ENCODE assay signal across 4 cellular contexts in the genomic region with DNA sequence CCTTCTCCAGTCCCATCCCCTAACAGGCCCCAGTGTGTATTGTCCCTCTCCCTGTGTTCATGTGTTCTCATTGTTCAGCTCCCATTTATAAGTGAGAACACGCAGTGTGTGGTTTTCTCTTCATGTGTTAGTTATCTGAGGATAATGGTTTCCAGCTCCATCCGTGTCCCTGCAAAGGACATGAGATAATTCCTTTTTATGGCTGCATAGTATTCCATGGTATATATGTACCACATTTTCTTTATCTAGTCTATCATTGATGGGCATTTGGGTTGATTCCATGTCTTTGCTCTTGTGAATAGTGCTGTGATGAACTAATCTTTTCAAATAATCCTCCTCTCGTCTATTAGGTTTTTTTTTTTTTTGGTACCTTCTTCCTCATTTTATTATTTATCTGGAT. TPM values are rescaled to one million over a fixed set of nuclear protein-coding genes. Genes with fewer than 3 reads are reported as not detected.
DNase-seq lines count a peak whose midpoint lies in the region; ATAC-seq, FAIRE-seq and TF ChIP-seq lines count a peak whose summit lies in the region.
"Not testable (repeated sequence)": the region's sequence is repeated elsewhere in the genome, so short reads cannot be mapped to it uniquely, and the experiment has no call there.
"Had no signal": no experiment of that assay in that cellular context is flagged by ENCODE, and none has a peak within 500 bp of the region (broad histone marks: within the 10 kb centered on the region; RNA-seq: fewer than 3 reads in every experiment).

No MANE protein-coding gene starts in this region.

- not testable (repeated sequence) for H3K27me3 ChIP-seq in K562 (ENCODE audit: control insufficient read depth in 2 of 2, insufficient read depth in 2 of 2, low read length in 2 of 2)

- not testable (repeated sequence) for H2AFZ ChIP-seq in K562 (ENCODE audit: low read depth, low read length)

- CTCF ChIA-PET in HEK293 (lab: Yijun Ruan, JAX); K562 (lab: Yijun Ruan, JAX; ENCODE audit: low intra/inter-chr PET ratio): not testable (repeated sequence)

- FAIRE-seq in K562 (lab: Jason Lieb, UNC) = not testable (repeated sequence)

- intact Hi-C loops in K562 (cut with micrococcal nuclease) = not testable (repeated sequence)

- WGBS in K562 (ENCODE audit: insufficient coverage, low coverage, missing lambda C conversion rate) = 5% methylated on average over 3 of the region's 3 CpGs

- not testable (repeated sequence) for H3K4me3 ChIP-seq in HEK293 (ENCODE audit: low read depth, low read length); K562

- not testable (repeated sequence) for H4K20me1 ChIP-seq in K562 (replicated peaks; ENCODE audit: control insufficient read depth, insufficient read depth, low read length)

- H3K9me1 ChIP-seq in K562 (ENCODE audit: control insufficient read depth, insufficient read depth, low read length) = not testable (repeated sequence)

- TF ChIP-seq CTCF in HEK293 (tag by site-specific recombination; IDR thresholded peaks at IDR 0.05); K562 (IDR thresholded peaks at IDR 0.05 in 2 of 3, conservative IDR thresholded peaks at IDR 0.05 in 1 of 3; ENCODE audit: insufficient read depth in 2 of 3, low read depth in 1 of 3, low read length in 3 of 3): not testable (repeated sequence)

- not testable (repeated sequence) for H3K4me1 ChIP-seq in HEK293 (ENCODE audit: control insufficient read depth, insufficient read depth, low read length); K562 (replicated peaks in 1 of 2; ENCODE audit: control insufficient read depth in 2 of 2, insufficient read depth in 2 of 2, low read length in 2 of 2)

- H3K79me2 ChIP-seq in K562 (ENCODE audit: control insufficient read depth, insufficient read depth, low read length) = not testable (repeated sequence)

- not testable (repeated sequence) for H3K27ac ChIP-seq in HEK293 (ENCODE audit: extremely low read depth, low read depth, low read length); K562 (ENCODE audit: extremely low read depth, low read depth, low read length)

- not testable (repeated sequence) for H3K9ac ChIP-seq in K562 (ENCODE audit: insufficient read depth in 1 of 2, low read depth in 2 of 2, low read length in 2 of 2)

- H3K9me3 ChIP-seq in HEK293 (ENCODE audit: control insufficient read depth, insufficient read depth, low read depth, low read length); K562 (replicated peaks; ENCODE audit: control insufficient read depth, insufficient read depth, low read depth, low read length): not testable (repeated sequence)

- not testable (repeated sequence) for H3K4me2 ChIP-seq in K562 (ENCODE audit: insufficient read depth, low read length)

- in situ Hi-C loops in K562 (cut with MboI) = not testable (repeated sequence)

- not testable (repeated sequence) for DNase-seq in K562 (ENCODE audit: extremely low read depth in 1 of 4, low spot score in 3 of 4)

- BruUV-seq in K562 (replicated peaks; lab: Mats Ljungman, UMichigan) = not testable (repeated sequence)

- TF ChIP-seq RAD21 in K562 (CRISPR knock-in tag; conservative IDR thresholded peaks at IDR 0.05 in 1 of 2, IDR thresholded peaks at IDR 0.05 in 1 of 2) = not testable (repeated sequence)

- ATAC-seq in SK-N-SH treated with all-trans-retinoic acid at 6 μM for 48 hours, K562: not testable (repeated sequence)

- H3K36me3 ChIP-seq in HEK293 (ENCODE audit: control insufficient read depth in 2 of 2, insufficient read depth in 1 of 2, low read length in 2 of 2); K562 (ENCODE audit: control insufficient read depth, insufficient read depth, low read length): not testable (repeated sequence)

- TF ChIP-seq EP300 in K562 (IDR thresholded peaks at IDR 0.05; ENCODE audit: low read length) = not testable (repeated sequence)

- not testable (repeated sequence) for TF ChIP-seq POLR2A in K562 (conservative IDR thresholded peaks at IDR 0.05)

- POLR2A ChIA-PET in HEK293 (lab: Yijun Ruan, JAX); K562 (lab: Yijun Ruan, JAX): not testable (repeated sequence)

TF ChIP-seq in HEK293, 187 proteins besides CTCF, POLR2A, EP300 and RAD21:
- TF ChIP-seq, protein P1, sequence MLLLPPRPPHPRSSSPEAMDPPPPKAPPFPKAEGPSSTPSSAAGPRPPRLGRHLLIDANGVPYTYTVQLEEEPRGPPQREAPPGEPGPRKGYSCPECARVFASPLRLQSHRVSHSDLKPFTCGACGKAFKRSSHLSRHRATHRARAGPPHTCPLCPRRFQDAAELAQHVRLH (tag by site-specific recombination; IDR thresholded peaks at IDR 0.05) = 0 out of 2 replicates have a peak, but pooled peaks have one; percentile 46
- TF ChIP-seq ZNF146 (tag by site-specific recombination; IDR thresholded peaks at IDR 0.05) = peak; percentile 80
TF ChIP-seq in HEK293: peak in this region for 2; not testable (repeated sequence) for 185.

TF ChIP-seq in SK-N-SH treated with all-trans-retinoic acid at 6 μM for 48 hours, 23 proteins besides CTCF, POLR2A, EP300 and RAD21:
- TF ChIP-seq ZNF8 (CRISPR knock-in tag; IDR thresholded peaks at IDR 0.05) = 0 out of 2 replicates have a peak, but pooled peaks have one; percentile 50
TF ChIP-seq in SK-N-SH treated with all-trans-retinoic acid at 6 μM for 48 hours: peak in this region for 1; not testable (repeated sequence) for 22.

TF ChIP-seq in K562, 482 proteins besides CTCF, POLR2A, EP300 and RAD21:
- peak; percentile 43 for TF ChIP-seq ZNF146 (CRISPR knock-in tag; IDR thresholded peaks at IDR 0.05; ENCODE audit: unreplicated experiment)

RNA-seq across cellular contexts. Expression of a gene that starts 25.9 kb away (rescaled TPM):
- total RNA-seq in K562 (2011; cell fraction: chromatin; rRNA removed; ENCODE audit: low replicate concordance) = 1.0 and 1.7 TPM in 2 replicates
- 0.26 and 0.33 TPM in 2 replicates for total RNA-seq in K562 (2011; cell fraction: nucleolus; rRNA removed)
- 0.37 and 0.46 TPM in 2 replicates for total RNA-seq in K562 (2011; cell fraction: nucleoplasm; rRNA removed)
- 0.08 and 0.32 TPM in 2 replicates for total RNA-seq in K562 (2014; rRNA removed)
- total RNA-seq in K562 (2014; rRNA removed; fragmentation: Illumina TruSeq; extraction: Trizol) = 0.19 and 0.25 TPM in 2 replicates
- 0.15 and 0.40 TPM in 2 replicates for total RNA-seq in K562 (2015; rRNA removed; fragmentation: Illumina TruSeq; extraction: Trizol)
- total RNA-seq in K562 (2021) = 0.58 and 0.89 TPM in 2 replicates
- 0.03 and 0.45 TPM in 2 replicates for polyA plus RNA-seq in K562 (2011; rRNA removed)
- 0.06 TPM in 1 of 2 replicates, not detected in the other for polyA plus RNA-seq in K562 (2011; cell fraction: cytosol; rRNA removed)
- polyA plus RNA-seq in K562 (2011; cell fraction: nucleus; rRNA removed) = 0.18 TPM in 1 of 2 replicates, not detected in the other
- polyA plus RNA-seq in K562 (2012) = 0.12 and 0.39 TPM in 2 replicates
- polyA plus RNA-seq in K562 (2014; fragmentation: Illumina TruSeq; extraction: Trizol) = 0.11 and 0.31 TPM in 2 replicates
- under 1 TPM; 0.03 to 0.13 TPM for polyA plus RNA-seq in K562 (2014; fragmentation: Nextera tagmentation; extraction: Ambion mirVana)
- polyA plus RNA-seq in K562 (2014; rRNA removed) = 0.08 and 0.15 TPM in 2 replicates
- 0.18 and 0.53 TPM in 2 replicates for polyA minus RNA-seq in K562 (2011; rRNA and poly(A)+ RNA removed)
- polyA minus RNA-seq in K562 (2011; cell fraction: cytosol; rRNA and poly(A)+ RNA removed) = 0.10 TPM in 1 of 2 replicates, not detected in the other
- polyA minus RNA-seq in K562 (2011; cell fraction: nucleus; rRNA and poly(A)+ RNA removed) = 0.22 and 0.40 TPM in 2 replicates
- polyA plus RNA-seq: CD8-positive, alpha-beta memory T cell had no signal
